ENCODE assay signal across 20 cellular contexts in genomic region chrX:130734713-130735112, GRCh38.
"Had no signal": no experiment of that assay in that cellular context is flagged by ENCODE, and none has a peak within 500 bp of the region (broad histone marks: within the 10 kb centered on the region; RNA-seq: fewer than 3 reads in every experiment).

No MANE protein-coding gene starts in this region.

- DNase-seq: activated B cell treated with CpG ODN at 0.5 μM for 24 hours; activated CD4-positive, alpha-beta T cell treated with anti-CD3 and anti-CD28 coated beads for 1 hour; activated CD4-positive, alpha-beta T cell treated with anti-CD3 and anti-CD28 coated beads, Interleukin-2, amount 10 ng/mL, durations not matched to agents 24 days and 14 days; activated CD4-positive, alpha-beta T cell treated with anti-CD3 and anti-CD28 coated beads, Interleukin-2, amount 50 U/mL, for 48 hours; activated effector memory CD4-positive, alpha-beta T cell treated with anti-CD3 and anti-CD28 coated beads, Interleukin-2, amount 50 U/mL, for 16 hours; activated naive CD4-positive, alpha-beta T cell treated with Interleukin-2 at 50 U/mL for 16 hours; activated naive CD8-positive, alpha-beta T cell treated with anti-CD3 and anti-CD28 coated beads, Interleukin-2, amount 50 U/mL, for 24 hours; activated T-cell treated with anti-CD3 and anti-CD28 coated beads, Interleukin-2, amount 50 U/mL, for 4 hours; amniotic stem cell; Kasumi-1; KBM-7; NCI-H2081 treated with DMSO at 0.1 percent for 48 hours; NCI-H446; NCI-H524; Peyer's patch; Right ventricle myocardium superior; SK-N-SH had no signal

- H3K27ac Mint-ChIP-seq: activated B cell treated with CpG ODN at 0.5 μM for 24 hours; activated CD4-positive, alpha-beta T cell treated with anti-CD3 and anti-CD28 coated beads, Interleukin-2, amount 10 ng/mL, durations not matched to agents 24 days and 14 days; activated naive CD4-positive, alpha-beta T cell treated with anti-CD3 and anti-CD28 coated beads, Interleukin-2, amount 50 U/mL, for 72 hours; activated naive CD8-positive, alpha-beta T cell treated with anti-CD3 and anti-CD28 coated beads, Interleukin-2, amount 50 U/mL, for 24 hours had no signal

- ATAC-seq: activated naive CD4-positive, alpha-beta T cell treated with anti-CD3 and anti-CD28 coated beads, Interleukin-2, amount 50 U/mL, for 72 hours; activated naive CD8-positive, alpha-beta T cell treated with anti-CD3 and anti-CD28 coated beads, Interleukin-2, amount 50 U/mL, for 24 hours; activated T-cell treated with anti-CD3 and anti-CD28 coated beads, Interleukin-2, amount 50 U/mL, for 4 hours had no signal

- H3K4me3 Mint-ChIP-seq: activated B cell treated with CpG ODN at 0.5 μM for 24 hours; activated CD4-positive, alpha-beta T cell treated with anti-CD3 and anti-CD28 coated beads, Interleukin-2, amount 10 ng/mL, durations not matched to agents 24 days and 14 days; activated naive CD8-positive, alpha-beta T cell treated with anti-CD3 and anti-CD28 coated beads, Interleukin-2, amount 50 U/mL, for 24 hours; activated T-cell treated with anti-CD3 and anti-CD28 coated beads, Interleukin-2, amount 50 U/mL, for 4 hours had no signal

- H3K4me3 ChIP-seq: Peyer's patch, SJCRH30 had no signal

- H3K27ac ChIP-seq: Peyer's patch, RWPE1, SJCRH30 had no signal

- H3K27me3 Mint-ChIP-seq: activated B cell treated with CpG ODN at 0.5 μM for 24 hours; activated CD4-positive, alpha-beta T cell treated with anti-CD3 and anti-CD28 coated beads, Interleukin-2, amount 10 ng/mL, durations not matched to agents 24 days and 14 days; activated naive CD8-positive, alpha-beta T cell treated with anti-CD3 and anti-CD28 coated beads, Interleukin-2, amount 50 U/mL, for 24 hours had no signal

- H3K4me2 ChIP-seq: SK-N-SH had no signal

- H3K9me3 Mint-ChIP-seq: activated B cell treated with CpG ODN at 0.5 μM for 24 hours had no signal

- H3K4me1 Mint-ChIP-seq: activated B cell treated with CpG ODN at 0.5 μM for 24 hours; activated CD4-positive, alpha-beta T cell treated with anti-CD3 and anti-CD28 coated beads, Interleukin-2, amount 10 ng/mL, durations not matched to agents 24 days and 14 days; activated naive CD8-positive, alpha-beta T cell treated with anti-CD3 and anti-CD28 coated beads, Interleukin-2, amount 50 U/mL, for 24 hours had no signal

- H3K4me1 ChIP-seq: Peyer's patch, SJCRH30 had no signal

- H3K9me2 ChIP-seq: SK-N-SH had no signal

- H3K36me3 ChIP-seq: Peyer's patch, SJCRH30 had no signal

- H3K9ac ChIP-seq: SK-N-SH had no signal

- H3K9me3 ChIP-seq: Peyer's patch, SJCRH30 had no signal

- H3K27me3 ChIP-seq: Peyer's patch, SJCRH30 had no signal
